Comparison of ENCODE assay signal across 1 cellular context in the genomic region with DNA sequence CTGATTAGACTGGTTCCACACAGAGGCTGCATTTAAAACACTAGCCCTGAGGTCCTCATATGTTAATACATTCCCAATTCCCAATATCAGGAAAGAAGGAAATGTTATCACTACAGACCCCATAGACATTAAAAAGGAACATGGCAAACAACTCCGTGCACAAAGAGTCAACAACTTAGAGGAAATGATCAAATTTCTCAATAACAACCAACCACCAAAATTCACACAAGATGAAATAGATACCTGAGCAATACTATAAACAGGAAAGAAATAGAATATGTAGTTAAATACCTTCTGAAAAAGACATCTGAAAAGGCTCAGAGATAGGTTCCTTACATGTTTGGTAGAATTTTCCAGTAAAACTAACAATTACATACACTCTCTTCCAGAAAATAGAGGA.
TF ChIP-seq lines count a peak whose summit lies in the region.

No MANE protein-coding gene starts in this region.

TF ChIP-seq in WTC11, 78 proteins besides CTCF, POLR2A, EP300 and RAD21 (continued from another document):
- TF ChIP-seq FOXP4 (CRISPR knock-in tag; IDR thresholded peaks at IDR 0.05), result no peak
- no peak for TF ChIP-seq ESRRA (CRISPR knock-in tag; IDR thresholded peaks at IDR 0.05; ENCODE audit: borderline replicate concordance)
- TF ChIP-seq ZNF671 (CRISPR knock-in tag; IDR thresholded peaks at IDR 0.05), result no peak
- TF ChIP-seq, protein P1, sequence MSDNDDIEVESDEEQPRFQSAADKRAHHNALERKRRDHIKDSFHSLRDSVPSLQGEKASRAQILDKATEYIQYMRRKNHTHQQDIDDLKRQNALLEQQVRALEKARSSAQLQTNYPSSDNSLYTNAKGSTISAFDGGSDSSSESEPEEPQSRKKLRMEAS (CRISPR knock-in tag; IDR thresholded peaks at IDR 0.05), result no peak
- no peak for TF ChIP-seq CREM (CRISPR knock-in tag; IDR thresholded peaks at IDR 0.05)
- TF ChIP-seq MXD4 (CRISPR knock-in tag; IDR thresholded peaks at IDR 0.05; ENCODE audit: borderline replicate concordance), result no peak
- TF ChIP-seq ZNF317 (CRISPR knock-in tag; IDR thresholded peaks at IDR 0.05; ENCODE audit: borderline replicate concordance, low read depth), result no peak
- TF ChIP-seq, protein P2, sequence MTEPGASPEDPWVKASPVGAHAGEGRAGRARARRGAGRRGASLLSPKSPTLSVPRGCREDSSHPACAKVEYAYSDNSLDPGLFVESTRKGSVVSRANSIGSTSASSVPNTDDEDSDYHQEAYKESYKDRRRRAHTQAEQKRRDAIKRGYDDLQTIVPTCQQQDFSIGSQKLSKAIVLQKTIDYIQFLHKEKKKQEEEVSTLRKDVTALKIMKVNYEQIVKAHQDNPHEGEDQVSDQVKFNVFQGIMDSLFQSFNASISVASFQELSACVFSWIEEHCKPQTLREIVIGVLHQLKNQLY (CRISPR knock-in tag; IDR thresholded peaks at IDR 0.05), result no peak
- TF ChIP-seq, protein P3, sequence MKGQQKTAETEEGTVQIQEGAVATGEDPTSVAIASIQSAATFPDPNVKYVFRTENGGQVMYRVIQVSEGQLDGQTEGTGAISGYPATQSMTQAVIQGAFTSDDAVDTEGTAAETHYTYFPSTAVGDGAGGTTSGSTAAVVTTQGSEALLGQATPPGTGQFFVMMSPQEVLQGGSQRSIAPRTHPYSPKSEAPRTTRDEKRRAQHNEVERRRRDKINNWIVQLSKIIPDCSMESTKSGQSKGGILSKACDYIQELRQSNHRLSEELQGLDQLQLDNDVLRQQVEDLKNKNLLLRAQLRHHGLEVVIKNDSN (CRISPR knock-in tag; IDR thresholded peaks at IDR 0.05), result no peak
- TF ChIP-seq NFYB (CRISPR knock-in tag; conservative IDR thresholded peaks at IDR 0.05; ENCODE audit: low read depth), result no peak
- no peak for TF ChIP-seq FOXP1 (CRISPR knock-in tag; IDR thresholded peaks at IDR 0.05; ENCODE audit: borderline replicate concordance)
